14 cellular contexts compared by ENCODE assay signal in genomic region chrX:1853916-1854315, GRCh38.
A peak's percentile ranks its signal among the peaks of the same experiment; 100 is the strongest.
DNase-seq lines count a peak whose midpoint lies in the region; ATAC-seq and TF ChIP-seq lines count a peak whose summit lies in the region.
"Had no signal": no experiment of that assay in that cellular context is flagged by ENCODE, and none has a peak within 500 bp of the region (broad histone marks: within the 10 kb centered on the region; RNA-seq: fewer than 3 reads in every experiment).

No MANE protein-coding gene starts in this region.

- TF ChIP-seq POLR2A in breast epithelium (IDR thresholded peaks at IDR 0.05) = no peak
- no peak for TF ChIP-seq POLR2A in transverse colon (IDR thresholded peaks at IDR 0.05)

- no peak overlapping the region for H4K8ac ChIP-seq in trophoblast cell (ENCODE audit: low read depth, low read length)

- CTCF ChIA-PET in mammary epithelial cell (lab: Charles Lee; ENCODE audit: low non-redundant PET) = no interaction called here
- CTCF ChIA-PET in RWPE1 (lab: Yijun Ruan, JAX) = no interaction called here

- H2AFZ ChIP-seq in mammary epithelial cell (ENCODE audit: low read depth, low read length) = no peak overlapping the region
- H2AFZ ChIP-seq in trophoblast cell (ENCODE audit: insufficient read depth, low read length, poor library complexity) = no peak overlapping the region

- H3K4me3 ChIP-seq in mammary epithelial cell (replicated peaks in 1 of 3; ENCODE audit: insufficient read depth in 1 of 3, low read depth in 2 of 3, low read length in 3 of 3) (no peak overlapping the region), breast epithelium (no peak overlapping the region), epithelial cell of esophagus (ENCODE audit: low read length) (no peak overlapping the region), trophoblast cell (ENCODE audit: low read depth, low read length) (no peak overlapping the region), transverse colon (no peak overlapping the region)
- H3K4me3 ChIP-seq: BLaER1 had no signal

- no peak overlapping the region for H2BK5ac ChIP-seq in trophoblast cell (ENCODE audit: low read depth, low read length, poor library complexity)

- H3K14ac ChIP-seq in trophoblast cell (ENCODE audit: low read length) = no peak overlapping the region

- H3K79me1 ChIP-seq in trophoblast cell (ENCODE audit: low read length) = no peaks in the 10 kb centered on the region

- H4K12ac ChIP-seq in trophoblast cell (ENCODE audit: low read depth, low read length) = no peak overlapping the region

- no peak overlapping the region for H3K9ac ChIP-seq in mammary epithelial cell (ENCODE audit: insufficient read depth, low read length)
- H3K9ac ChIP-seq in trophoblast cell (ENCODE audit: low read length) = no peak overlapping the region
- H3K9ac ChIP-seq: BLaER1 had no signal

- H2BK120ac ChIP-seq in trophoblast cell (ENCODE audit: insufficient read depth, low read length, poor library complexity) = no peak overlapping the region

- H3K36me3 ChIP-seq in mammary epithelial cell (ENCODE audit: insufficient read depth, low read length) (no peaks in the 10 kb centered on the region), breast epithelium (no peaks in the 10 kb centered on the region), trophoblast cell (ENCODE audit: control insufficient read depth in 1 of 2, insufficient read depth in 2 of 2, low read length in 2 of 2) (no peaks in the 10 kb centered on the region), transverse colon (no peaks in the 10 kb centered on the region)
- H3K36me3 ChIP-seq: BLaER1 had no signal

- H3K18ac ChIP-seq in trophoblast cell (ENCODE audit: low read length) = no peak overlapping the region

- H3K79me2 ChIP-seq in mammary epithelial cell (ENCODE audit: insufficient read depth, low read length) (no peaks in the 10 kb centered on the region), trophoblast cell (ENCODE audit: control insufficient read depth, insufficient read depth, low read length, poor library complexity) (no peaks in the 10 kb centered on the region)

- TF ChIP-seq EP300 in transverse colon (IDR thresholded peaks at IDR 0.05; ENCODE audit: low read depth) = no peak

- in situ Hi-C loops in mammary epithelial cell (cut with MboI; ENCODE audit: low sequenced_read_pairs in 2 of 2) (no loop called here), transverse colon (cut with MboI; ENCODE audit: low pct_ligation_motif_present in 1 of 4, low pct_unique_long_range_greater_than_20kb in 1 of 4, low sequenced_read_pairs in 3 of 4) (no loop called here)

- BruUV-seq in mammary epithelial cell (replicated peaks; lab: Mats Ljungman, UMichigan) = no TSS peak

- H4K91ac ChIP-seq in trophoblast cell (ENCODE audit: low read depth, low read length) = no peak overlapping the region

- H3K4me1 ChIP-seq in mammary epithelial cell (ENCODE audit: insufficient read depth, low read length) (no peaks in the 10 kb centered on the region), breast epithelium (no peaks in the 10 kb centered on the region), trophoblast cell (ENCODE audit: control insufficient read depth in 1 of 2, insufficient read depth in 2 of 2, low read length in 2 of 2) (no peaks in the 10 kb centered on the region), transverse colon (no peaks in the 10 kb centered on the region)
- H3K4me1 ChIP-seq: BLaER1 had no signal

- intact Hi-C loops in mammary epithelial cell (cut with micrococcal nuclease) = no loop called here
- intact Hi-C loops in breast epithelium (cut with DNase I; ENCODE audit: low total_unique reads) = no loop called here
- intact Hi-C loops in transverse colon (cut with DNase I; ENCODE audit: low total_unique reads) = no loop called here

- H3K27ac ChIP-seq in mammary epithelial cell (ENCODE audit: insufficient read depth, low read depth, low read length) (no peak overlapping the region), breast epithelium (no peak overlapping the region), RWPE1 (no peak overlapping the region), trophoblast cell (ENCODE audit: low read depth, low read length) (no peak overlapping the region), transverse colon (no peak overlapping the region)
- H3K27ac ChIP-seq: BLaER1 had no signal

- H3K23ac ChIP-seq in trophoblast cell (ENCODE audit: low read length) = no peak overlapping the region

- no peaks in the 10 kb centered on the region for H3K27me3 ChIP-seq in mammary epithelial cell (ENCODE audit: insufficient read depth, low read length)
- no peaks in the 10 kb centered on the region for H3K27me3 ChIP-seq in breast epithelium
- H3K27me3 ChIP-seq in trophoblast cell (ENCODE audit: insufficient read depth, low read length) = no peaks in the 10 kb centered on the region
- H3K27me3 ChIP-seq in transverse colon = no peaks in the 10 kb centered on the region
- H3K27me3 ChIP-seq: BLaER1 had no signal

- peaks cover 15% of the 10 kb centered on the region for H3K9me3 ChIP-seq in mammary epithelial cell (replicated peaks; ENCODE audit: insufficient read depth, low read length)
- H3K9me3 ChIP-seq in breast epithelium = peaks cover 0 to 5% of the 10 kb centered on the region in 2 donors
- H3K9me3 ChIP-seq in trophoblast cell (ENCODE audit: insufficient read depth, low read depth, low read length) = no peaks in the 10 kb centered on the region
- no peaks in the 10 kb centered on the region for H3K9me3 ChIP-seq in transverse colon

- no peak for TF ChIP-seq CTCF in mammary epithelial cell (conservative IDR thresholded peaks at IDR 0.05 in 1 of 2, IDR thresholded peaks at IDR 0.05 in 1 of 2; ENCODE audit: extremely low read depth in 1 of 2, insufficient read depth in 1 of 2, low read depth in 1 of 2, low read length in 2 of 2)
- TF ChIP-seq CTCF in breast epithelium (IDR thresholded peaks at IDR 0.05) = no peak
- no peak for TF ChIP-seq CTCF in RWPE1 (conservative IDR thresholded peaks at IDR 0.05; ENCODE audit: low read depth)
- TF ChIP-seq CTCF in epithelial cell of esophagus (IDR thresholded peaks at IDR 0.05; ENCODE audit: insufficient read depth, low read depth, low read length, missing control alignments) = no peak
- TF ChIP-seq CTCF in transverse colon (IDR thresholded peaks at IDR 0.05) = no peak

- H3K4me2 ChIP-seq in mammary epithelial cell (ENCODE audit: insufficient read depth, low read depth, low read length) (no peak overlapping the region), trophoblast cell (ENCODE audit: low read length) (no peak overlapping the region)
- H3K4me2 ChIP-seq: BLaER1 had no signal

- no peak overlapping the region for H2BK12ac ChIP-seq in trophoblast cell (ENCODE audit: low read length)

- H3K4ac ChIP-seq in trophoblast cell (ENCODE audit: low read depth, low read length) = no peak overlapping the region

- ATAC-seq in HG03280 (IDR thresholded peaks at IDR 0.05; ENCODE audit: unreplicated experiment) = no peak
- ATAC-seq: HepG2 had no signal

- dilution Hi-C loops in mammary epithelial cell (cut with HindIII; ENCODE audit: low sequenced_read_pairs) = no loop called here

- no peaks in the 10 kb centered on the region for H4K20me1 ChIP-seq in mammary epithelial cell (ENCODE audit: insufficient read depth, low read length)
- H4K20me1 ChIP-seq: BLaER1 had no signal

- DNase-seq in mammary epithelial cell (peak; percentile 5), breast epithelium (ENCODE audit: low spot score in 2 of 2) (no peak), RWPE1 (ENCODE audit: low spot score) (peak; percentile 8), epithelial cell of esophagus (ENCODE audit: low read depth) (peak; percentile 11), trophoblast cell (peak; percentile 52 to 57), transverse colon (no peak), 8988T (no peak)
- DNase-seq: CD4-positive, alpha-beta memory T cell; DMS79 treated with DMSO at 0.1 percent for 48 hours; GF-D8; H9 had no signal

- WGBS in mammary epithelial cell (ENCODE audit: low coverage, missing lambda C conversion rate) = 4% methylated on average over 2 of the region's 3 CpGs
- no CpG with 5 or more reads among the region's 3 CpGs for WGBS in trophoblast cell (ENCODE audit: extremely low coverage, insufficient coverage, insufficient read length)
- 89 to 93% methylated on average over 2 to 3 of the region's 3 CpGs for WGBS in transverse colon (ENCODE audit: low coverage in 1 of 2), 2 donors

- POLR2A ChIA-PET in RWPE1 (lab: Yijun Ruan, JAX; ENCODE audit: low non-redundant PET) = no interaction called here

- H2AK5ac ChIP-seq in trophoblast cell (ENCODE audit: low read length) = no peak overlapping the region

Comparison
In these comparisons a context has a peak if more than half of its experiments do, and no peak if none do; other contexts are left out.
1. DNase-seq: peak in mammary epithelial cell (single experiment), RWPE1 (single experiment), epithelial cell of esophagus (single experiment) and trophoblast cell (2 of 2); none in breast epithelium (0 of 2), transverse colon (single experiment) and 8988T (single experiment).